ENCODE assay signal across 28 cellular contexts in genomic region chr12:118292836-118293235, GRCh38.
"Had no signal": no experiment of that assay in that cellular context is flagged by ENCODE, and none has a peak within 500 bp of the region (broad histone marks: within the 10 kb centered on the region; RNA-seq: fewer than 3 reads in every experiment).

No MANE protein-coding gene starts in this region.

- H3K27ac ChIP-seq: dorsolateral prefrontal cortex, epithelial cell of prostate, foreskin keratinocyte, gastroesophageal sphincter, heart right ventricle, left lung, ovary, psoas muscle, sigmoid colon, stomach, thyroid gland had no signal

- DNase-seq: cerebellar nuclear complex; dorsolateral prefrontal cortex; effector CD4-positive, alpha-beta T cell; heart right ventricle; hippocampal formation; left cardiac atrium; left lung; mesenchymal stem cell; mucosa of descending colon; naive B cell; nephron progenitor cell; occipital lobe; ovary; posterior cingulate gyrus; psoas muscle; right cardiac atrium; sigmoid colon; stimulated activated CD4-positive, alpha-beta T cell treated with anti-CD3 and anti-CD28 coated beads, Interleukin-2, amount 100 ng/mL, for 24 hours; stimulated activated CD4-positive, alpha-beta T cell treated with anti-CD3 and anti-CD28 coated beads, Interleukin-4, amount 100 ng/mL, for 24 hours; stimulated activated naive CD4-positive, alpha-beta T cell treated with Interleukin-2 at 50 U/mL for 16 hours; stomach; thyroid gland had no signal

- ATAC-seq: esophagus mucosa; foreskin keratinocyte; gastroesophageal sphincter; heart right ventricle; left cardiac atrium; left lung; mucosa of descending colon; psoas muscle; right cardiac atrium; stimulated activated effector memory CD8-positive, alpha-beta T cell treated with anti-CD3 and anti-CD28 coated beads, Interleukin-12 subunit alpha, Interleukin-12 subunit beta, amount 100 ng/mL, for 72 hours had no signal

- H3K9me3 Mint-ChIP-seq: mesothelial cell of epicardium; naive B cell; nephron progenitor cell; stimulated activated effector memory CD8-positive, alpha-beta T cell treated with anti-CD3 and anti-CD28 coated beads, Interleukin-12 subunit alpha, Interleukin-12 subunit beta, amount 100 ng/mL, for 72 hours had no signal

- H3K9me3 ChIP-seq: gastroesophageal sphincter, heart right ventricle, left lung, mucosa of descending colon, ovary, psoas muscle, sigmoid colon, stomach, thyroid gland had no signal

- H3K36me3 ChIP-seq: gastroesophageal sphincter, ovary, sigmoid colon, thyroid gland had no signal

- H3K4me3 ChIP-seq: dorsolateral prefrontal cortex, gastroesophageal sphincter, heart right ventricle, left lung, mucosa of descending colon, ovary, psoas muscle, sigmoid colon, stomach, thyroid gland had no signal

- H3K27me3 ChIP-seq: dorsolateral prefrontal cortex, foreskin keratinocyte, gastroesophageal sphincter, heart right ventricle, left lung, ovary, sigmoid colon, stomach, thyroid gland had no signal

- H3K4me1 Mint-ChIP-seq: nephron progenitor cell had no signal

- H3K4me1 ChIP-seq: foreskin keratinocyte, gastroesophageal sphincter, sigmoid colon had no signal

- H3K4me3 Mint-ChIP-seq: mesothelial cell of epicardium; naive B cell; nephron progenitor cell; stimulated activated effector memory CD8-positive, alpha-beta T cell treated with anti-CD3 and anti-CD28 coated beads, Interleukin-12 subunit alpha, Interleukin-12 subunit beta, amount 100 ng/mL, for 72 hours had no signal

- H3K27me3 Mint-ChIP-seq: naive B cell had no signal

- H3K27ac Mint-ChIP-seq: mesothelial cell of epicardium; nephron progenitor cell; stimulated activated effector memory CD8-positive, alpha-beta T cell treated with anti-CD3 and anti-CD28 coated beads, Interleukin-12 subunit alpha, Interleukin-12 subunit beta, amount 100 ng/mL, for 72 hours had no signal

- H3K36me3 Mint-ChIP-seq: mesothelial cell of epicardium had no signal
